Comparison of ENCODE assay signal across 28 cellular contexts in the genomic region with DNA sequence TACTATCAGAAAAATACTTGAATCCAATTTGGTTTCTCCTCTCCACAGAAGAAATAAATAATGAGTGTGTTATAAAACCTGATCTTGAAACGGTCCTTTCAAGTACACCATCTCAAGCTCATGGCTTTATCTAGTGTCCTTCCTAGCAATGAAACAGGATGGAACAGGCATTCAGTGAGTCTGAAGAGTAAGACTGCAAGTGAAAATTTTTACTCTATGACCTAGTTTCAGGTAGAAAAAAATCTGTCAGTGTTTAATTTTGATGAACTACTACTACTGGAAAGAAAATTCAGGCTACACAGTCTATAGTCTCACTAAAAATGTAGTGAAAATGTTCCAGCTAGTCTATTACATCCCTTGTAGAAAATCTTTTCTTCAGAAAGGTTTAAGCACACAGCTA. TPM values are rescaled to one million over a fixed set of nuclear protein-coding genes. Genes with fewer than 3 reads are reported as not detected.
DNase-seq lines count a peak whose midpoint lies in the region; ATAC-seq, FAIRE-seq and TF ChIP-seq lines count a peak whose summit lies in the region.
"Had no signal": no experiment of that assay in that cellular context is flagged by ENCODE, and none has a peak within 500 bp of the region (broad histone marks: within the 10 kb centered on the region; RNA-seq: fewer than 3 reads in every experiment).

No MANE protein-coding gene starts in this region.

- peak overlapping the region; percentile 79 for H3K27ac Mint-ChIP-seq in activated CD4-positive, alpha-beta T cell treated with anti-CD3 and anti-CD28 coated beads for 36 hours
- H3K27ac Mint-ChIP-seq in WTC11, result peak overlapping the region; percentile 88
- peak overlapping the region; percentile 91 for H3K27ac Mint-ChIP-seq in mesothelial cell of epicardium
- H3K27ac Mint-ChIP-seq: B cell; stimulated activated naive CD8-positive, alpha-beta T cell treated with anti-CD3 and anti-CD28 coated beads, Interleukin-15, Interleukin-2, amounts not matched to agents 100 ng/mL and 50 ng/mL, for 24 hours had no signal

- TF ChIP-seq CTCF in WTC11 (IDR thresholded peaks at IDR 0.05) (no peak), mesothelial cell of epicardium (IDR thresholded peaks at IDR 0.05; ENCODE audit: unreplicated experiment) (no peak)

- no peaks in the 10 kb centered on the region for H3K9me3 Mint-ChIP-seq in activated CD4-positive, alpha-beta T cell treated with anti-CD3 and anti-CD28 coated beads for 36 hours (ENCODE audit: low read depth)
- no peaks in the 10 kb centered on the region for H3K9me3 Mint-ChIP-seq in WTC11
- no peaks in the 10 kb centered on the region for H3K9me3 Mint-ChIP-seq in mesothelial cell of epicardium
- H3K9me3 Mint-ChIP-seq: stimulated activated naive CD8-positive, alpha-beta T cell treated with anti-CD3 and anti-CD28 coated beads, Interleukin-15, Interleukin-2, amounts not matched to agents 100 ng/mL and 50 ng/mL, for 24 hours had no signal

- no peaks in the 10 kb centered on the region for H3K27me3 ChIP-seq in MG63
- H3K27me3 ChIP-seq: ascending aorta, dorsolateral prefrontal cortex, SJSA1, tibial nerve had no signal

- H3K4me3 ChIP-seq in MG63, result no peak overlapping the region
- H3K4me3 ChIP-seq: ascending aorta, dorsolateral prefrontal cortex, SJSA1, tibial nerve had no signal

- no peak for DNase-seq in activated CD4-positive, alpha-beta T cell treated with anti-CD3 and anti-CD28 coated beads for 36 hours
- DNase-seq in activated CD4-positive, alpha-beta T cell treated with anti-CD3 and anti-CD28 coated beads for 1 hour, result no peak
- DNase-seq in WTC11 (ENCODE audit: low spot score) (no peak), mesothelial cell of epicardium (ENCODE audit: low spot score in 2 of 2, unreplicated experiment in 2 of 2) (no peak), D341Med (ENCODE audit: low spot score) (no peak), MG63 (no peak)
- DNase-seq: activated gamma-delta T cell; dorsolateral prefrontal cortex; EL; NCI-H2107; NCI-H510A; NK-92 treated with Interleukin-12 subunit alpha and Interleukin-12 subunit beta, amount 100 ng/mL, for 24 hours; occipital lobe; stimulated activated CD4-positive, alpha-beta T cell treated with anti-CD3 and anti-CD28 coated beads, Interleukin-4, amount 100 ng/mL, for 1 hour; WERI-Rb-1 had no signal

- H3K36me3 ChIP-seq in MG63, result peaks cover 49% of the 10 kb centered on the region

- CTCF ChIA-PET in activated CD4-positive, alpha-beta T cell treated with anti-CD3 and anti-CD28 coated beads for 36 hours (lab: Charles Lee), result interaction anchor here (0.9 to 3.5 kb wide), 13 partner anchors 9 to 107 kb away, joined by 3 to 17 read pairs (median 4); partner anchors contain the start of genes COPZ1 and HNRNPA1
- CTCF ChIA-PET in WTC11 (lab: Charles Lee), result interaction anchor here (0.6 to 2.6 kb wide), 3 partner anchors 19 to 123 kb away, joined by 3 to 9 read pairs (median 4); no protein-coding TSS in a partner anchor

- POLR2A ChIA-PET in activated CD4-positive, alpha-beta T cell treated with anti-CD3 and anti-CD28 coated beads for 36 hours (lab: Charles Lee), result interaction anchor here (0.7 to 1.6 kb wide), 3 partner anchors 8 to 87 kb away, joined by 3 to 10 read pairs (median 5); partner anchors contain the start of genes CBX5 and HNRNPA1
- POLR2A ChIA-PET in WTC11 (lab: Charles Lee), result interaction anchor here (0.5 kb wide), 1 partner anchor 18 kb away, joined by 6 read pairs; no protein-coding TSS in a partner anchor

- intact Hi-C loops in activated CD4-positive, alpha-beta T cell treated with anti-CD3 and anti-CD28 coated beads for 36 hours (cut with DNase I, micrococcal nuclease), result loop anchor here in 1 of 2 experiments (5.0 kb wide), 1 partner anchor 250 kb away; no protein-coding TSS in a partner anchor

- H3K4me1 Mint-ChIP-seq in activated CD4-positive, alpha-beta T cell treated with anti-CD3 and anti-CD28 coated beads for 36 hours, result peaks cover 67% of the 10 kb centered on the region
- peaks cover 11% of the 10 kb centered on the region for H3K4me1 Mint-ChIP-seq in WTC11
- H3K4me1 Mint-ChIP-seq in mesothelial cell of epicardium, result peaks cover 34% of the 10 kb centered on the region

- no peak overlapping the region for H3K4me3 Mint-ChIP-seq in activated CD4-positive, alpha-beta T cell treated with anti-CD3 and anti-CD28 coated beads for 36 hours
- H3K4me3 Mint-ChIP-seq in WTC11, result no peak overlapping the region
- no peak overlapping the region for H3K4me3 Mint-ChIP-seq in mesothelial cell of epicardium
- H3K4me3 Mint-ChIP-seq: B cell; stimulated activated naive CD8-positive, alpha-beta T cell treated with anti-CD3 and anti-CD28 coated beads, Interleukin-15, Interleukin-2, amounts not matched to agents 100 ng/mL and 50 ng/mL, for 24 hours had no signal

- no peaks in the 10 kb centered on the region for H3K9me3 ChIP-seq in MG63
- H3K9me3 ChIP-seq: ascending aorta, SJSA1, tibial nerve had no signal

- H3K27me3 Mint-ChIP-seq in activated CD4-positive, alpha-beta T cell treated with anti-CD3 and anti-CD28 coated beads for 36 hours, result no peaks in the 10 kb centered on the region
- H3K27me3 Mint-ChIP-seq in WTC11 (ENCODE audit: low read depth), result no peaks in the 10 kb centered on the region
- H3K27me3 Mint-ChIP-seq in mesothelial cell of epicardium (ENCODE audit: low read depth), result no peaks in the 10 kb centered on the region
- H3K27me3 Mint-ChIP-seq: B cell; stimulated activated naive CD8-positive, alpha-beta T cell treated with anti-CD3 and anti-CD28 coated beads, Interleukin-15, Interleukin-2, amounts not matched to agents 100 ng/mL and 50 ng/mL, for 24 hours had no signal

- peaks cover 46% of the 10 kb centered on the region for H3K36me3 Mint-ChIP-seq in activated CD4-positive, alpha-beta T cell treated with anti-CD3 and anti-CD28 coated beads for 36 hours (ENCODE audit: low read depth)
- peaks cover 26% of the 10 kb centered on the region for H3K36me3 Mint-ChIP-seq in WTC11
- peaks cover 16% of the 10 kb centered on the region for H3K36me3 Mint-ChIP-seq in mesothelial cell of epicardium

- ATAC-seq in activated CD4-positive, alpha-beta T cell treated with anti-CD3 and anti-CD28 coated beads for 36 hours, result peak; percentile 87
- no peak for ATAC-seq in WTC11
- no peak for ATAC-seq in HG03108 (IDR thresholded peaks at IDR 0.05; ENCODE audit: unreplicated experiment)

- FAIRE-seq in G401.6 (lab: Jason Lieb, UNC), result peak; percentile 85
- FAIRE-seq: GM18507, H54, RCC 7860 had no signal

TF ChIP-seq in WTC11, 78 proteins besides CTCF, POLR2A, EP300 and RAD21 (continues in another document):
- TF ChIP-seq FOXK1 (CRISPR knock-in tag; IDR thresholded peaks at IDR 0.05) (no peak), PRDM15 (CRISPR knock-in tag; IDR thresholded peaks at IDR 0.05) (no peak)

RNA-seq across cellular contexts. Expression of gene CBX5, which starts 7.7 kb away (rescaled TPM):
- total RNA-seq in activated CD4-positive, alpha-beta T cell treated with anti-CD3 and anti-CD28 coated beads for 36 hours, result 100 to 1,000 TPM; 140 to 146 TPM
- total RNA-seq in WTC11 (2021) (182 to 218 TPM (median 216 TPM) in 3 replicates), mesothelial cell of epicardium (209 to 219 TPM (median 217 TPM) in 3 replicates)
- 20.5 and 26.6 TPM in 2 replicates for total RNA-seq in MG63 (2014; rRNA removed; shearing (Covaris generic); ENCODE audit: low replicate concordance)

RNA-seq across cellular contexts. Expression of gene HNRNPA1, which starts 8.3 kb away (rescaled TPM):
- 1,000 to 10,000 TPM; 1,642 to 2,308 TPM for total RNA-seq in activated CD4-positive, alpha-beta T cell treated with anti-CD3 and anti-CD28 coated beads for 36 hours
- 2,589 to 2,788 TPM (median 2,737 TPM) in 3 replicates for total RNA-seq in WTC11 (2021)
- 2,201 to 2,231 TPM (median 2,205 TPM) in 3 replicates for total RNA-seq in mesothelial cell of epicardium
- total RNA-seq in MG63 (2014; rRNA removed; shearing (Covaris generic); ENCODE audit: low replicate concordance), result 84.7 and 146 TPM in 2 replicates

RNA-seq across cellular contexts. Expression of gene NFE2, which starts 28.6 kb away (rescaled TPM):
- total RNA-seq in activated CD4-positive, alpha-beta T cell treated with anti-CD3 and anti-CD28 coated beads for 36 hours, result not detected
- total RNA-seq in WTC11 (2021) (2.4 to 3.0 TPM (median 3.0 TPM) in 3 replicates), mesothelial cell of epicardium (0.45 to 0.75 TPM (median 0.47 TPM) in 3 replicates)
- 0.13 TPM in 1 of 2 replicates, not detected in the other for total RNA-seq in MG63 (2014; rRNA removed; shearing (Covaris generic); ENCODE audit: low replicate concordance)
- total RNA-seq: A172; ascending aorta; B cell; lung microvascular endothelial cell; SJSA1; T-helper 2 cell treated with Interferon-gamma antibody and Interleukin-4, amounts not matched to agents 100 ng/mL and 5 ng/mL, for 36 hours; tibial nerve had no signal

RNA-seq across cellular contexts. Expression of gene COPZ1, which starts 52.7 kb away (rescaled TPM):
- 10 to 100 TPM; 95.2 to 98.7 TPM for total RNA-seq in activated CD4-positive, alpha-beta T cell treated with anti-CD3 and anti-CD28 coated beads for 36 hours
- total RNA-seq in WTC11 (2021), result 98.2 to 116 TPM (median 115 TPM) in 3 replicates
- total RNA-seq in mesothelial cell of epicardium, result 137 to 145 TPM (median 143 TPM) in 3 replicates
- total RNA-seq in MG63 (2014; rRNA removed; shearing (Covaris generic); ENCODE audit: low replicate concordance), result 243 and 381 TPM in 2 replicates

Comparison
In these comparisons a context has a peak if more than half of its experiments do, and no peak if none do; other contexts are left out.
1. RNA of gene HNRNPA1, which starts 8.3 kb away (total RNA-seq): 2,589 to 2,788 TPM in WTC11, 1,642 to 2,308 TPM in activated CD4-positive, alpha-beta T cell treated with anti-CD3 and anti-CD28 coated beads for 36 hours and 2,201 to 2,231 TPM in mesothelial cell of epicardium; 84.7 to 146 TPM in MG63; every median in the first group is over 10 times any median in the second.
2. Peak in every context shown above with its lines, with median percentiles within 50 percentile points of each other: H3K27ac Mint-ChIP-seq.